In genomic region chr4:6718932-6719610, GRCh38 we compare ENCODE assay signal across 16 cellular contexts. TPM values are rescaled to one million over a fixed set of nuclear protein-coding genes. Genes with fewer than 3 reads are reported as not detected.
DNase-seq lines count a peak whose midpoint lies in the region; ATAC-seq and TF ChIP-seq lines count a peak whose summit lies in the region.
"Had no signal": no experiment of that assay in that cellular context is flagged by ENCODE, and none has a peak within 500 bp of the region (broad histone marks: within the 10 kb centered on the region; RNA-seq: fewer than 3 reads in every experiment).

No MANE protein-coding gene starts in this region.

- no peak for DNase-seq in CD4-positive, CD25-positive, alpha-beta regulatory T cell
- DNase-seq in GM23338 (ENCODE audit: low spot score): no peak
- DNase-seq in naive B cell: no peak
- no peak for DNase-seq in NCI-H2107 treated with DMSO at 0.1 percent for 48 hours (lab: John Stamatoyannopoulos, UW; ENCODE audit: unreplicated experiment)
- no peak for DNase-seq in substantia nigra (lab: John Stamatoyannopoulos, UW)
- no peak for DNase-seq in NCI-H82 (lab: John Stamatoyannopoulos, UW)
- DNase-seq: activated T-cell treated with anti-CD3 and anti-CD28 coated beads, Interleukin-2, amount 50 U/mL, for 72 hours; amygdala; foreskin keratinocyte; left lung; NCI-H1930; NCI-H510A; stimulated activated CD4-positive, alpha-beta T cell treated with anti-CD3 and anti-CD28 coated beads, Interleukin-4, amount 100 ng/mL, for 1 hour; T1000 had no signal

- H3K27me3 Mint-ChIP-seq in CD4-positive, CD25-positive, alpha-beta regulatory T cell: no peaks in the 10 kb centered on the region
- H3K27me3 Mint-ChIP-seq in GM23338 (ENCODE audit: insufficient read depth, low read depth, poor library complexity) (peaks cover 9% of the 10 kb centered on the region), naive B cell (no peaks in the 10 kb centered on the region)
- no peaks in the 10 kb centered on the region for H3K27me3 Mint-ChIP-seq in activated naive CD8-positive, alpha-beta T cell

- H3K9me3 Mint-ChIP-seq in CD4-positive, CD25-positive, alpha-beta regulatory T cell: no peaks in the 10 kb centered on the region
- H3K9me3 Mint-ChIP-seq in GM23338 (peaks cover 3% of the 10 kb centered on the region; the same call in 1 of the 3 replicates), naive B cell (peaks cover 0 to 4% (median 0%) of the 10 kb centered on the region in 7 donors)
- H3K9me3 Mint-ChIP-seq in activated naive CD8-positive, alpha-beta T cell (ENCODE audit: low read depth): no peaks in the 10 kb centered on the region
- H3K9me3 Mint-ChIP-seq: activated T-cell treated with anti-CD3 and anti-CD28 coated beads, Interleukin-2, amount 50 U/mL, for 72 hours had no signal

- no peaks in the 10 kb centered on the region for H3K27me3 ChIP-seq in CD4-positive, CD25-positive, alpha-beta regulatory T cell (ENCODE audit: control insufficient read depth, insufficient read depth, low read length)
- no peaks in the 10 kb centered on the region for H3K27me3 ChIP-seq in GM23338 (ENCODE audit: insufficient read depth)
- H3K27me3 ChIP-seq: foreskin keratinocyte, left lung had no signal

- peaks cover 31% of the 10 kb centered on the region for H3K4me1 ChIP-seq in CD4-positive, CD25-positive, alpha-beta regulatory T cell (ENCODE audit: control insufficient read depth, insufficient read depth, low read length, poor library complexity, severe bottlenecking)
- peaks cover 12% of the 10 kb centered on the region; the same call in 1 of the 2 replicates for H3K4me1 ChIP-seq in GM23338 (ENCODE audit: insufficient read depth)
- H3K4me1 ChIP-seq: foreskin keratinocyte, parathyroid adenoma had no signal

- TF ChIP-seq CTCF in GM23338 (conservative IDR thresholded peaks at IDR 0.05; ENCODE audit: low read depth in 2 of 2): no peak

- no peak overlapping the region for H3K4me2 ChIP-seq in GM23338

- H3K4me3 Mint-ChIP-seq in CD4-positive, CD25-positive, alpha-beta regulatory T cell: peak overlapping the region; percentile 69 to 87 (median 80)
- 0 out of 3 replicates have a peak overlapping the region, but pooled peaks have one; percentile 1 for H3K4me3 Mint-ChIP-seq in GM23338
- H3K4me3 Mint-ChIP-seq in activated naive CD8-positive, alpha-beta T cell: peak overlapping the region; percentile 67
- peak overlapping the region in 4 of 8 donors; percentile 35 to 81 (median 61) for H3K4me3 Mint-ChIP-seq in naive B cell

- H3K4me3 ChIP-seq in CD4-positive, CD25-positive, alpha-beta regulatory T cell (ENCODE audit: low read depth, low read length): no peak overlapping the region
- no peak overlapping the region for H3K4me3 ChIP-seq in GM23338
- H3K4me3 ChIP-seq: left lung had no signal

- no peaks in the 10 kb centered on the region; the same call in 1 of the 2 replicates for H4K20me1 ChIP-seq in GM23338 (replicated peaks; ENCODE audit: insufficient read depth)

- peaks cover 10% of the 10 kb centered on the region for H3K36me3 Mint-ChIP-seq in CD4-positive, CD25-positive, alpha-beta regulatory T cell
- peaks cover 3% of the 10 kb centered on the region; the same call in 2 of the 3 replicates for H3K36me3 Mint-ChIP-seq in GM23338 (ENCODE audit: low read depth)
- peaks cover 4% of the 10 kb centered on the region for H3K36me3 Mint-ChIP-seq in activated naive CD8-positive, alpha-beta T cell
- no peaks in the 10 kb centered on the region for H3K36me3 Mint-ChIP-seq in naive B cell

- H3K27ac Mint-ChIP-seq in CD4-positive, CD25-positive, alpha-beta regulatory T cell: peak overlapping the region in 2 of 3 donors; percentile 45 to 83
- H3K27ac Mint-ChIP-seq in GM23338: no peak overlapping the region
- peak overlapping the region; percentile 42 for H3K27ac Mint-ChIP-seq in activated naive CD8-positive, alpha-beta T cell
- H3K27ac Mint-ChIP-seq in naive B cell: peak overlapping the region in 4 of 6 donors; percentile 57 to 85 (median 71)

- H3K79me2 ChIP-seq in GM23338 (replicated peaks; ENCODE audit: insufficient read depth): peaks cover 23% of the 10 kb centered on the region
- H3K79me2 ChIP-seq: parathyroid adenoma had no signal

- no peak for ATAC-seq in CD4-positive, CD25-positive, alpha-beta regulatory T cell (ENCODE audit: low read depth in 2 of 2)
- ATAC-seq in GM23338 (no peak), naive B cell (ENCODE audit: low read depth in 2 of 2) (no peak)
- ATAC-seq: activated T-cell treated with anti-CD3 and anti-CD28 coated beads, Interleukin-2, amount 50 U/mL, for 72 hours; foreskin keratinocyte; left lung had no signal

- H3K36me3 ChIP-seq in CD4-positive, CD25-positive, alpha-beta regulatory T cell (ENCODE audit: control insufficient read depth, insufficient read depth, low read length): peaks cover 3% of the 10 kb centered on the region
- H3K36me3 ChIP-seq in GM23338 (ENCODE audit: insufficient read depth): no peaks in the 10 kb centered on the region
- H3K36me3 ChIP-seq: left lung had no signal

- no peak overlapping the region for H3K27ac ChIP-seq in CD4-positive, CD25-positive, alpha-beta regulatory T cell (ENCODE audit: insufficient read depth, low read length, poor library complexity, severe bottlenecking)
- no peak overlapping the region for H3K27ac ChIP-seq in GM23338 (ENCODE audit: low read depth)
- no peak overlapping the region for H3K27ac ChIP-seq in substantia nigra (ENCODE audit: low read depth, low read length, poor library complexity, severe bottlenecking)
- H3K27ac ChIP-seq: foreskin keratinocyte, left lung, parathyroid adenoma had no signal

- H3F3A ChIP-seq in GM23338 (replicated peaks; ENCODE audit: low read depth): no peaks in the 10 kb centered on the region

- H3K4me1 Mint-ChIP-seq in CD4-positive, CD25-positive, alpha-beta regulatory T cell: peaks cover 6 to 46% (median 21%) of the 10 kb centered on the region in 4 donors
- H3K4me1 Mint-ChIP-seq in GM23338 (peaks cover 7% of the 10 kb centered on the region; the same call in 2 of the 3 replicates), naive B cell (peaks cover 22 to 34% (median 22%) of the 10 kb centered on the region in 3 donors)
- peaks cover 30% of the 10 kb centered on the region for H3K4me1 Mint-ChIP-seq in activated naive CD8-positive, alpha-beta T cell (ENCODE audit: low read depth)

- no peaks in the 10 kb centered on the region for H3K9me3 ChIP-seq in CD4-positive, CD25-positive, alpha-beta regulatory T cell (ENCODE audit: control insufficient read depth in 2 of 2, low read length in 2 of 2)
- H3K9me3 ChIP-seq: left lung had no signal

- no peak overlapping the region for H2AFZ ChIP-seq in GM23338
- H2AFZ ChIP-seq: parathyroid adenoma had no signal

- no peaks in the 10 kb centered on the region for H3K9me2 ChIP-seq in GM23338 (ENCODE audit: insufficient read depth)

TF ChIP-seq in GM23338, 12 proteins besides CTCF, POLR2A, EP300 and RAD21:
- TF ChIP-seq EZH2 (IDR thresholded peaks at IDR 0.05; ENCODE audit: low read depth, unreplicated experiment) (no peak), ETS1 (IDR thresholded peaks at IDR 0.05) (no peak), POLR2AphosphoS5 (IDR thresholded peaks at IDR 0.05; ENCODE audit: low read depth) (no peak), CREB1 (CRISPR knock-in tag; IDR thresholded peaks at IDR 0.05; ENCODE audit: low read depth) (no peak), JUNB (IDR thresholded peaks at IDR 0.05; ENCODE audit: unreplicated experiment) (no peak)
TF ChIP-seq in GM23338: peak in this region for 0.

RNA-seq across cellular contexts. Expression of gene BLOC1S4, which starts 3.1 kb away (rescaled TPM):
- 27.5 TPM for total RNA-seq in CD4-positive, CD25-positive, alpha-beta regulatory T cell
- 100 to 1,000 TPM in 1 of 4 donors, 10 to 100 TPM in 3; 81.1 to 103 (median 94.8) TPM for polyA plus RNA-seq in CD4-positive, CD25-positive, alpha-beta regulatory T cell
- total RNA-seq in GM23338 (2014; rRNA removed; shearing (Covaris generic)): 33.7 and 35.2 TPM in 2 replicates
- polyA plus RNA-seq in GM23338 (2016; fragmentation: Nextera tagmentation; extraction: Ambion mirVana): 23.9 and 26.5 TPM in 2 replicates
- 10 to 100 TPM; 70.2 to 93.2 (median 79.6) TPM for polyA plus RNA-seq in naive B cell (ENCODE audit: low read depth in 6 of 6)

RNA-seq across cellular contexts. Expression of gene MRFAP1L1, which starts 9.4 kb away (rescaled TPM):
- 32.6 TPM for total RNA-seq in CD4-positive, CD25-positive, alpha-beta regulatory T cell
- polyA plus RNA-seq in CD4-positive, CD25-positive, alpha-beta regulatory T cell: 100 to 1,000 TPM; 139 to 156 (median 150) TPM
- 58.2 and 61.6 TPM in 2 replicates for total RNA-seq in GM23338 (2014; rRNA removed; shearing (Covaris generic))
- 63.4 and 73.8 TPM in 2 replicates for polyA plus RNA-seq in GM23338 (2016; fragmentation: Nextera tagmentation; extraction: Ambion mirVana)
- polyA plus RNA-seq in naive B cell (ENCODE audit: low read depth in 6 of 6): 10 to 100 TPM; 46.6 to 81.8 (median 71.3) TPM

RNA-seq across cellular contexts. Expression of gene S100P, which starts 25.4 kb away (rescaled TPM):
- not detected for total RNA-seq in CD4-positive, CD25-positive, alpha-beta regulatory T cell
- 1 to 10 TPM in 3 of 4 donors, not detected in 1; 1.2 to 4.1 (median 1.5) TPM for polyA plus RNA-seq in CD4-positive, CD25-positive, alpha-beta regulatory T cell
- total RNA-seq in GM23338 (2014; rRNA removed; shearing (Covaris generic)): 0.43 TPM in 1 of 2 replicates, not detected in the other
- polyA plus RNA-seq in GM23338 (2016; fragmentation: Nextera tagmentation; extraction: Ambion mirVana) (0.32 TPM in 1 of 2 replicates, not detected in the other), naive B cell (ENCODE audit: low read depth in 6 of 6) (1 to 10 TPM in 1 of 6 donors, not detected in 5; 2.5 TPM)
- total RNA-seq: foreskin keratinocyte had no signal
